In genomic region chr10:17981766-17982380, GRCh38 we compare ENCODE assay signal across 12 cellular contexts. TPM values are rescaled to one million over a fixed set of nuclear protein-coding genes. Genes with fewer than 3 reads are reported as not detected.
DNase-seq lines count a peak whose midpoint lies in the region; ATAC-seq lines count a peak whose summit lies in the region.
"Had no signal": no experiment of that assay in that cellular context is flagged by ENCODE, and none has a peak within 500 bp of the region (broad histone marks: within the 10 kb centered on the region; RNA-seq: fewer than 3 reads in every experiment).

No MANE protein-coding gene starts in this region.

- no peak overlapping the region for H3K27ac Mint-ChIP-seq in activated CD4-positive, alpha-beta memory T cell treated with anti-CD3 and anti-CD28 coated beads for 36 hours
- H3K27ac Mint-ChIP-seq: naive thymus-derived CD8-positive, alpha-beta T cell had no signal

- no peaks in the 10 kb centered on the region for H3K9me3 Mint-ChIP-seq in activated CD4-positive, alpha-beta memory T cell treated with anti-CD3 and anti-CD28 coated beads for 36 hours
- H3K9me3 Mint-ChIP-seq: naive thymus-derived CD8-positive, alpha-beta T cell had no signal

- CTCF ChIA-PET in activated CD4-positive, alpha-beta memory T cell treated with anti-CD3 and anti-CD28 coated beads for 36 hours (lab: Charles Lee), result no interaction called here

- POLR2A ChIA-PET in activated CD4-positive, alpha-beta memory T cell treated with anti-CD3 and anti-CD28 coated beads for 36 hours (lab: Charles Lee), result no interaction called here

- no peaks in the 10 kb centered on the region for H3K27me3 Mint-ChIP-seq in activated CD4-positive, alpha-beta memory T cell treated with anti-CD3 and anti-CD28 coated beads for 36 hours
- H3K27me3 Mint-ChIP-seq: naive thymus-derived CD8-positive, alpha-beta T cell had no signal

- no peaks in the 10 kb centered on the region for H3K4me1 Mint-ChIP-seq in activated CD4-positive, alpha-beta memory T cell treated with anti-CD3 and anti-CD28 coated beads for 36 hours (ENCODE audit: low read depth)
- H3K4me1 Mint-ChIP-seq: naive thymus-derived CD8-positive, alpha-beta T cell had no signal

- H3K4me3 Mint-ChIP-seq in activated CD4-positive, alpha-beta memory T cell treated with anti-CD3 and anti-CD28 coated beads for 36 hours, result no peak overlapping the region
- H3K4me3 Mint-ChIP-seq: naive thymus-derived CD8-positive, alpha-beta T cell had no signal

- H3K36me3 Mint-ChIP-seq in activated CD4-positive, alpha-beta memory T cell treated with anti-CD3 and anti-CD28 coated beads for 36 hours, result no peaks in the 10 kb centered on the region
- H3K36me3 Mint-ChIP-seq: naive thymus-derived CD8-positive, alpha-beta T cell had no signal

- ATAC-seq in stimulated activated naive CD8-positive, alpha-beta T cell treated with anti-CD3 and anti-CD28 coated beads, Interleukin-15, Interleukin-2, amounts not matched to agents 100 U/mL and 50 U/mL, for 24 hours, result no peak
- no peak for ATAC-seq in GM21528 (IDR thresholded peaks at IDR 0.05; ENCODE audit: low FRiP score, unreplicated experiment)
- ATAC-seq: naive thymus-derived CD8-positive, alpha-beta T cell had no signal

- peak; percentile 28 for DNase-seq in DMS53 (lab: John Stamatoyannopoulos, UW)
- DNase-seq in DMS53 treated with DMSO at 0.1 percent for 48 hours (lab: John Stamatoyannopoulos, UW; ENCODE audit: unreplicated experiment), result no peak
- DNase-seq in SW480 (ENCODE audit: low spot score), result peak; percentile 43
- DNase-seq in fibroblast of the conjunctiva (ENCODE audit: low read depth), result peak; percentile 54
- DNase-seq in stromal cell of bone marrow (ENCODE audit: low read depth), result peak; percentile 72
- DNase-seq in stimulated activated naive CD8-positive, alpha-beta T cell treated with anti-CD3 and anti-CD28 coated beads, Interleukin-15, Interleukin-2, amounts not matched to agents 100 U/mL and 50 U/mL, for 24 hours, result no peak
- no peak for DNase-seq in activated CD4-positive, alpha-beta memory T cell treated with anti-CD3 and anti-CD28 coated beads for 36 hours
- DNase-seq: activated CD4-positive, CD25-positive, alpha-beta regulatory T cell; GDM1; naive thymus-derived CD8-positive, alpha-beta T cell; RPMI8226 had no signal

- intact Hi-C loops in activated CD4-positive, alpha-beta memory T cell treated with anti-CD3 and anti-CD28 coated beads for 36 hours (cut with micrococcal nuclease), result no loop called here

RNA-seq across cellular contexts. Expression of gene SLC39A12, which starts 30.2 kb away (rescaled TPM):
- total RNA-seq in activated CD4-positive, alpha-beta memory T cell treated with anti-CD3 and anti-CD28 coated beads for 36 hours, result not detected
- total RNA-seq: naive thymus-derived CD8-positive, alpha-beta T cell had no signal

Comparison
In these comparisons a context has a peak if more than half of its experiments do, and no peak if none do; other contexts are left out.
1. DNase-seq: peak in DMS53 (single experiment), SW480 (single experiment), fibroblast of the conjunctiva (single experiment) and stromal cell of bone marrow (single experiment); none in DMS53 treated with DMSO at 0.1 percent for 48 hours (single experiment), stimulated activated naive CD8-positive, alpha-beta T cell treated with anti-CD3 and anti-CD28 coated beads, Interleukin-15, Interleukin-2, amounts not matched to agents 100 U/mL and 50 U/mL, for 24 hours (single experiment) and activated CD4-positive, alpha-beta memory T cell treated with anti-CD3 and anti-CD28 coated beads for 36 hours (single experiment).